ENCODE assay signal across 1 cellular context in genomic region chr21:42061195-42061865, GRCh38.
A peak's percentile ranks its signal among the peaks of the same experiment; 100 is the strongest.
TF ChIP-seq lines count a peak whose summit lies in the region.

No MANE protein-coding gene starts in this region.

TF ChIP-seq in GM12878, 131 proteins besides CTCF, POLR2A, EP300 and RAD21 (continues in another document):
- TF ChIP-seq MXI1 (IDR thresholded peaks at IDR 0.05; ENCODE audit: low read depth, low read length) (no peak; the same call in 1 of the 2 replicates), STAT1 (conservative IDR thresholded peaks at IDR 0.05) (no peak), RCOR1 (conservative IDR thresholded peaks at IDR 0.05; ENCODE audit: low read depth, low read length) (no peak), TAF1 (IDR thresholded peaks at IDR 0.05; ENCODE audit: borderline replicate concordance, low read depth, low read length) (no peak), MEF2A (IDR thresholded peaks at IDR 0.05; ENCODE audit: insufficient read depth, low read depth, low read length) (0 out of 2 replicates have a peak, but pooled peaks have one; percentile 31), ETV6 (conservative IDR thresholded peaks at IDR 0.05 in 1 of 2, IDR thresholded peaks at IDR 0.05 in 1 of 2; ENCODE audit: borderline replicate concordance in 1 of 2, low read depth in 1 of 2) (peak in 1 of 2 experiments; percentile 54; a peak in 1 of 4 replicates), SREBF1 (IDR thresholded peaks at IDR 0.05; ENCODE audit: low read length) (no peak), IRF3 (IDR thresholded peaks at IDR 0.05) (no peak), MTA3 (IDR thresholded peaks at IDR 0.05; ENCODE audit: borderline replicate concordance, low read length) (no peak), SMAD5 (IDR thresholded peaks at IDR 0.05; ENCODE audit: low read depth) (no peak), BCL3 (IDR thresholded peaks at IDR 0.05; ENCODE audit: borderline replicate concordance, insufficient read depth, low read depth, low read length, poor library complexity, severe bottlenecking) (peak; percentile 17), PRDM15 (CRISPR knock-in tag; IDR thresholded peaks at IDR 0.05) (no peak), SIN3A (IDR thresholded peaks at IDR 0.05; ENCODE audit: low read depth, low read length) (no peak), ZNF622 (IDR thresholded peaks at IDR 0.05) (no peak), ZNF592 (IDR thresholded peaks at IDR 0.05) (no peak), IKZF2 (IDR thresholded peaks at IDR 0.05) (peak; percentile 95), PBX3 (IDR thresholded peaks at IDR 0.05; ENCODE audit: insufficient replicate concordance, low read depth, low read length) (no peak), YBX1 (IDR thresholded peaks at IDR 0.05) (no peak), E2F8 (IDR thresholded peaks at IDR 0.05; ENCODE audit: low read depth, partially characterized antibody) (no peak), USF2 (IDR thresholded peaks at IDR 0.05; ENCODE audit: borderline replicate concordance, low read depth, low read length) (no peak), BCLAF1 (IDR thresholded peaks at IDR 0.05) (no peak), NKRF (conservative IDR thresholded peaks at IDR 0.05) (peak; percentile 23; the same call in 1 of the 2 replicates), POLR2AphosphoS2 (IDR thresholded peaks at IDR 0.05; ENCODE audit: low read depth, low read length) (no peak), MEF2B (IDR thresholded peaks at IDR 0.05; ENCODE audit: partially characterized antibody, poor library complexity, severe bottlenecking) (peak; percentile 70), TCF7 (IDR thresholded peaks at IDR 0.05; ENCODE audit: borderline replicate concordance) (no peak), BRCA1 (IDR thresholded peaks at IDR 0.05; ENCODE audit: low read depth, low read length) (no peak), TCF3 (IDR thresholded peaks at IDR 0.05; ENCODE audit: borderline replicate concordance, insufficient read depth, low read depth, low read length) (no peak), ZBTB11 (CRISPR knock-in tag; IDR thresholded peaks at IDR 0.05) (no peak), SMARCA5 (IDR thresholded peaks at IDR 0.05) (peak; percentile 91)
